In the genomic region with DNA sequence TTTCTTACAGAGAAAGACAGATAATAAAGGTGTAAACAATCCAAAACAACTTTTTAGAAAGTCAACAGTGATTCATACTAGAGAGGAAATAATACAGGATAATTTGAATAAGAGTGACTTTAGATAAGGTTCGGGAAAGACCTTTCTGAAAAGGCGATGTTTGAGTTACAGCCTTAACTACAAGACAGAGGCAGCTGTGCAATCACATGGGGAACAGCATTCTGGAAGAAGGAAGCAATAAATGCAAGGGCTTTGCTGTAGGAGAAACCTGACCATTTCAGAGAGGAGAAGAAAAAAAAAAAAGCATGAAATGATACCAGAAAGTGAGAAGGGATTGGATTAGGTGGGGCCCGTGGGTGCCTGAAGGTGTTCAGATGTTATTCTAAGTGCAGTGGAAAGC, we compare ENCODE assay signal across 18 cellular contexts.
DNase-seq lines count a peak whose midpoint lies in the region; ATAC-seq, FAIRE-seq and TF ChIP-seq lines count a peak whose summit lies in the region.
"Had no signal": no experiment of that assay in that cellular context is flagged by ENCODE, and none has a peak within 500 bp of the region (broad histone marks: within the 10 kb centered on the region; RNA-seq: fewer than 3 reads in every experiment).

No MANE protein-coding gene starts in this region.

- H3K9ac ChIP-seq in HepG2 (ENCODE audit: insufficient read depth, low read depth, low read length): no peak overlapping the region

- POLR2A ChIA-PET in HepG2 (lab: Yijun Ruan, JAX): no interaction called here

- 0 out of 2 replicates have a peak, but pooled peaks cover 5% of the 10 kb centered on the region for H3K4me1 ChIP-seq in GM23338 (ENCODE audit: insufficient read depth)
- no peaks in the 10 kb centered on the region for H3K4me1 ChIP-seq in mucosa of descending colon (ENCODE audit: low read depth)
- peaks cover 8% of the 10 kb centered on the region for H3K4me1 ChIP-seq in hepatocyte (ENCODE audit: insufficient read depth)
- H3K4me1 ChIP-seq in HepG2 (ENCODE audit: insufficient read depth, low read length): no peaks in the 10 kb centered on the region
- H3K4me1 ChIP-seq: BE2C, HAP-1 had no signal

- no peaks in the 10 kb centered on the region for H3K9me3 ChIP-seq in mucosa of descending colon
- no peaks in the 10 kb centered on the region for H3K9me3 ChIP-seq in hepatocyte (ENCODE audit: low read depth)
- H3K9me3 ChIP-seq in HepG2 (ENCODE audit: low read length): no peaks in the 10 kb centered on the region
- H3K9me3 ChIP-seq: BE2C, HAP-1 had no signal

- TF ChIP-seq CTCF in GM23338 (conservative IDR thresholded peaks at IDR 0.05; ENCODE audit: low read depth in 2 of 2) (no peak), mucosa of descending colon (IDR thresholded peaks at IDR 0.05) (no peak), progenitor cell of endocrine pancreas (IDR thresholded peaks at IDR 0.05; ENCODE audit: unreplicated experiment) (no peak), hepatocyte (IDR thresholded peaks at IDR 0.05; ENCODE audit: poor library complexity) (no peak), HepG2 (CRISPR knock-in tag; IDR thresholded peaks at IDR 0.05) (no peak)

- H3K4me3 Mint-ChIP-seq in GM23338: no peak overlapping the region
- H3K4me3 Mint-ChIP-seq in progenitor cell of endocrine pancreas (ENCODE audit: low read depth): no peak overlapping the region
- H3K4me3 Mint-ChIP-seq: CD4-positive, alpha-beta memory T cell; IgD-negative memory B cell had no signal

- no peak for ATAC-seq in GM23338
- ATAC-seq in mucosa of descending colon: peak; percentile 88
- no peak for ATAC-seq in HepG2
- no peak for ATAC-seq in GM18520 (IDR thresholded peaks at IDR 0.05; ENCODE audit: unreplicated experiment)

- no peak for TF ChIP-seq RAD21 in HepG2 (CRISPR knock-in tag; IDR thresholded peaks at IDR 0.05)

- CTCF ChIA-PET in HepG2 (lab: Yijun Ruan, JAX; ENCODE audit: low intra/inter-chr PET ratio, low total read pairs): no interaction called here

- H4K20me1 ChIP-seq in GM23338 (replicated peaks; ENCODE audit: insufficient read depth): no peaks in the 10 kb centered on the region
- no peaks in the 10 kb centered on the region for H4K20me1 ChIP-seq in hepatocyte (ENCODE audit: insufficient read depth, poor library complexity, severe bottlenecking)
- H4K20me1 ChIP-seq in HepG2 (ENCODE audit: insufficient read depth, low read length): no peaks in the 10 kb centered on the region

- in situ Hi-C loops in HepG2 (cut with HindIII; ENCODE audit: extremely low pct_ligation_motif_present, low pct_unique_long_range_greater_than_20kb): no loop called here

- H3K27ac ChIP-seq in GM23338 (ENCODE audit: low read depth) (no peak overlapping the region), hepatocyte (no peak overlapping the region), HepG2 (ENCODE audit: extremely low read length, insufficient read depth, low read length) (no peak overlapping the region)
- H3K27ac ChIP-seq: C4-2B had no signal

- TF ChIP-seq EP300 in HepG2 (IDR thresholded peaks at IDR 0.05; ENCODE audit: low read depth in 2 of 2, low read length in 2 of 2) (no peak), HepG2 (CRISPR knock-in tag; IDR thresholded peaks at IDR 0.05; ENCODE audit: borderline replicate concordance) (no peak)

- H3K4me3 ChIP-seq in GM23338 (no peak overlapping the region), mucosa of descending colon (no peak overlapping the region), hepatocyte (no peak overlapping the region), HepG2 (replicated peaks in 1 of 3; ENCODE audit: insufficient read depth in 1 of 3, low read depth in 2 of 3, low read length in 3 of 3) (no peak overlapping the region)
- H3K4me3 ChIP-seq: HAP-1 had no signal

- 82% methylated on average over 3 of the region's 3 CpGs for WGBS in hepatocyte (ENCODE audit: low lambda C conversion rate, missing lambda C conversion rate)
- 2% methylated on average over 3 of the region's 3 CpGs for WGBS in HepG2 (ENCODE audit: low lambda C conversion rate)

- H3K27me3 Mint-ChIP-seq in GM23338 (ENCODE audit: insufficient read depth, low read depth, poor library complexity) (no peaks in the 10 kb centered on the region), progenitor cell of endocrine pancreas (peaks cover 6% of the 10 kb centered on the region)

- intact Hi-C loops in mucosa of descending colon (cut with DNase I, micrococcal nuclease): no loop called here
- intact Hi-C loops in HepG2 (cut with micrococcal nuclease; ENCODE audit: unreplicated experiment): no loop called here

- H3K36me3 ChIP-seq in GM23338 (ENCODE audit: insufficient read depth) (no peaks in the 10 kb centered on the region), mucosa of descending colon (ENCODE audit: low read depth) (no peaks in the 10 kb centered on the region), hepatocyte (replicated peaks; ENCODE audit: insufficient read depth, low read depth) (no peaks in the 10 kb centered on the region), HepG2 (replicated peaks in 1 of 2; ENCODE audit: control insufficient read depth in 1 of 2, insufficient read depth in 2 of 2, low read length in 2 of 2) (no peaks in the 10 kb centered on the region)
- H3K36me3 ChIP-seq: BE2C, HAP-1 had no signal

- BruUV-seq in HepG2 (replicated peaks; lab: Mats Ljungman, UMichigan): no TSS peak

- H3K4me1 Mint-ChIP-seq in GM23338 (no peaks in the 10 kb centered on the region), progenitor cell of endocrine pancreas (ENCODE audit: low read depth) (peaks cover 21% of the 10 kb centered on the region)
- H3K4me1 Mint-ChIP-seq: CD4-positive, alpha-beta memory T cell; IgD-negative memory B cell had no signal

- H3K79me2 ChIP-seq in GM23338 (replicated peaks; ENCODE audit: insufficient read depth) (no peaks in the 10 kb centered on the region), hepatocyte (no peaks in the 10 kb centered on the region), HepG2 (ENCODE audit: insufficient read depth, low read length) (no peaks in the 10 kb centered on the region)

- H2AFZ ChIP-seq in GM23338 (peak overlapping the region; percentile 91; the same call in 1 of the 2 replicates), hepatocyte (no peak overlapping the region), HepG2 (ENCODE audit: low read length) (no peak overlapping the region)

- FAIRE-seq in HepG2 (lab: Jason Lieb, UNC): no peak
- FAIRE-seq: A204.1, D721Med, GM18507, H1 had no signal

- H3K9me3 Mint-ChIP-seq in GM23338 (0 out of 3 replicates have a peak, but pooled peaks cover 5% of the 10 kb centered on the region), progenitor cell of endocrine pancreas (ENCODE audit: low read depth) (peaks cover 5% of the 10 kb centered on the region)

- H3K36me3 Mint-ChIP-seq in GM23338 (ENCODE audit: low read depth) (0 out of 3 replicates have a peak, but pooled peaks cover 5% of the 10 kb centered on the region), progenitor cell of endocrine pancreas (ENCODE audit: insufficient read depth) (peaks cover 3% of the 10 kb centered on the region)
- H3K36me3 Mint-ChIP-seq: CD4-positive, alpha-beta memory T cell; IgD-negative memory B cell had no signal

- H3K27ac Mint-ChIP-seq in GM23338: no peak overlapping the region
- H3K27ac Mint-ChIP-seq in progenitor cell of endocrine pancreas: peak overlapping the region; percentile 47
- H3K27ac Mint-ChIP-seq: CD4-positive, alpha-beta memory T cell; IgD-negative memory B cell had no signal

- no peak for TF ChIP-seq POLR2A in HepG2 (IDR thresholded peaks at IDR 0.05; ENCODE audit: insufficient read depth in 1 of 2, low read depth in 2 of 2, low read length in 2 of 2)

- no peak overlapping the region for H3K4me2 ChIP-seq in GM23338
- H3K4me2 ChIP-seq in hepatocyte: no peak overlapping the region
- H3K4me2 ChIP-seq in HepG2 (ENCODE audit: low read depth, low read length): no peak overlapping the region

- no peak for DNase-seq in GM23338 (ENCODE audit: low spot score)
- peak; percentile 64 for DNase-seq in NCI-H774 (lab: John Stamatoyannopoulos, UW)
- no peak for DNase-seq in mucosa of descending colon
- DNase-seq in progenitor cell of endocrine pancreas (ENCODE audit: low spot score, unreplicated experiment): no peak
- DNase-seq in hepatocyte (ENCODE audit: low spot score): no peak
- no peak for DNase-seq in HepG2 (ENCODE audit: low spot score)
- no peak for DNase-seq in NCI-H82 (lab: John Stamatoyannopoulos, UW)
- DNase-seq: BE2C; CD4-positive, alpha-beta memory T cell; COR-L47 had no signal

- H3K27me3 ChIP-seq in GM23338 (ENCODE audit: insufficient read depth) (no peaks in the 10 kb centered on the region), hepatocyte (no peaks in the 10 kb centered on the region), HepG2 (ENCODE audit: control insufficient read depth in 1 of 2, insufficient read depth in 2 of 2, low read length in 2 of 2) (0 out of 5 replicates have a peak, but pooled peaks cover 0 to 5% of the 10 kb centered on the region in 2 experiments)
- H3K27me3 ChIP-seq: BE2C had no signal

- H3F3A ChIP-seq in GM23338 (replicated peaks; ENCODE audit: low read depth): no peaks in the 10 kb centered on the region

- H3K9me2 ChIP-seq in GM23338 (ENCODE audit: insufficient read depth) (no peaks in the 10 kb centered on the region), hepatocyte (replicated peaks; ENCODE audit: insufficient read depth) (no peaks in the 10 kb centered on the region)

TF ChIP-seq in HepG2, 621 proteins besides CTCF, POLR2A, EP300 and RAD21 (continues in another document):
- no peak for TF ChIP-seq JARID2 (CRISPR knock-in tag; IDR thresholded peaks at IDR 0.05; ENCODE audit: insufficient replicate concordance)
- TF ChIP-seq SOX13 (IDR thresholded peaks at IDR 0.05): no peak
- no peak for TF ChIP-seq SOX13 (CRISPR knock-in tag; conservative IDR thresholded peaks at IDR 0.05 in 1 of 2, IDR thresholded peaks at IDR 0.05 in 1 of 2)
- TF ChIP-seq TOE1 (CRISPR knock-in tag; IDR thresholded peaks at IDR 0.05): no peak
- TF ChIP-seq ATAD3A (CRISPR knock-in tag; IDR thresholded peaks at IDR 0.05): no peak
- no peak for TF ChIP-seq PCBP2 (optimal IDR thresholded peaks at IDR 0.05; ENCODE audit: low read depth, low read length, poor library complexity, severe bottlenecking)
